39 cellular contexts compared by ENCODE assay signal in the genomic region with DNA sequence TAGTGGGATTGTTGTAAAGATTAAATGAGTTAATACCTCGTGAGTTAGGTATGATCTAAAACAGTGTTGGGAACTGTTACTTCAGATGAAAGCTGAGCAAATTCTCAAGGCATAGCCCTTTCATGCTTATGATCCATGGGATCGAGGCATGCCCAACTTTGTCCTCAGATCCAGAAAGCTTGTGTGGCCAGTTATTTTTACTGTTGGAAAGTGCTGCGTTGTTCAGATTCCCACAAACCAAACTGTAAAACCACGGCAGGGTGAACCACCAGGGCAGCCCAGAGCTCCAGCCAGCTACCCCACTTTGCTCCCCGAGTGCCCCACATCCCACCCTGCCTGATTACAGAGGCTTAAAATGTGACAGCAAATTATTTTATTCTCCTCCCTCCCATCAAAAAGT.
"Had no signal": no experiment of that assay in that cellular context is flagged by ENCODE, and none has a peak within 500 bp of the region (broad histone marks: within the 10 kb centered on the region; RNA-seq: fewer than 3 reads in every experiment).

No MANE protein-coding gene starts in this region.

- ATAC-seq: activated naive CD4-positive, alpha-beta T cell treated with anti-CD3 and anti-CD28 coated beads, Interleukin-2, amount 50 U/mL, for 72 hours; activated naive CD8-positive, alpha-beta T cell treated with anti-CD3 and anti-CD28 coated beads, Interleukin-2, amount 50 U/mL, for 24 hours; activated T-cell treated with anti-CD3 and anti-CD28 coated beads, Interleukin-2, amount 50 U/mL, for 4 hours; activated T-cell treated with anti-CD3 and anti-CD28 coated beads, Interleukin-2, amount 50 U/mL, for 72 hours; activated T-helper 17 cell treated with anti-CD3 and anti-CD28 coated beads, Interleukin-2, amount 50 U/mL, for 72 hours; body of pancreas had no signal

- H3K4me1 ChIP-seq: adrenal gland, ascending aorta, breast epithelium had no signal

- H3K9me3 Mint-ChIP-seq: activated naive CD4-positive, alpha-beta T cell treated with anti-CD3 and anti-CD28 coated beads, Interleukin-2, amount 10 ng/mL, durations not matched to agents 7 days and 5 days; activated naive CD4-positive, alpha-beta T cell treated with anti-CD3 and anti-CD28 coated beads, Interleukin-2, amount 50 U/mL, for 24 hours; activated naive CD8-positive, alpha-beta T cell treated with anti-CD3 and anti-CD28 coated beads for 36 hours; activated T-cell treated with anti-CD3 and anti-CD28 coated beads, Interleukin-2, amount 50 U/mL, for 4 hours; central memory CD8-positive, alpha-beta T cell had no signal

- H3K36me3 ChIP-seq: adrenal gland, ascending aorta, brain microvascular endothelial cell, breast epithelium, cardiac muscle cell had no signal

- DNase-seq: activated effector memory CD4-positive, alpha-beta T cell treated with anti-CD3 and anti-CD28 coated beads, Interleukin-2, amount 50 U/mL, for 16 hours; activated effector memory CD4-positive, alpha-beta T cell treated with Interleukin-2 at 50 U/mL for 16 hours; activated gamma-delta T cell; activated gamma-delta T cell treated with Interleukin-2 at 50 U/mL for 16 hours; activated naive CD4-positive, alpha-beta T cell; activated naive CD4-positive, alpha-beta T cell treated with anti-CD3 and anti-CD28 coated beads for 36 hours; activated naive CD4-positive, alpha-beta T cell treated with anti-CD3 and anti-CD28 coated beads, Interleukin-2, amount 10 ng/mL, durations not matched to agents 7 days and 5 days; activated naive CD4-positive, alpha-beta T cell treated with anti-CD3 and anti-CD28 coated beads, Interleukin-2, amount 50 U/mL, for 16 hours; activated naive CD4-positive, alpha-beta T cell treated with Interleukin-2 at 50 U/mL for 16 hours; activated naive CD8-positive, alpha-beta T cell treated with anti-CD3 and anti-CD28 coated beads for 36 hours; activated naive CD8-positive, alpha-beta T cell treated with anti-CD3 and anti-CD28 coated beads, Interleukin-2, amount 10 ng/mL, durations not matched to agents 7 days and 5 days; activated naive CD8-positive, alpha-beta T cell treated with anti-CD3 and anti-CD28 coated beads, Interleukin-2, amount 50 U/mL, for 24 hours; activated T-cell treated with anti-CD3 and anti-CD28 coated beads for 4 hours; activated T-cell treated with anti-CD3 and anti-CD28 coated beads, Interleukin-2, amount 50 U/mL, for 1 hour; activated T-cell treated with anti-CD3 and anti-CD28 coated beads, Interleukin-2, amount 50 U/mL, for 24 hours; activated T-cell treated with anti-CD3 and anti-CD28 coated beads, Interleukin-2, amount 50 U/mL, for 4 hours; activated T-cell treated with anti-CD3 and anti-CD28 coated beads, Interleukin-2, amount 50 U/mL, for 48 hours; activated T-cell treated with anti-CD3 and anti-CD28 coated beads, Interleukin-2, amount 50 U/mL, for 72 hours; adrenal gland; amniotic stem cell; amygdala; anterior cingulate cortex; aorta; body of pancreas; brain microvascular endothelial cell; caudate nucleus; central memory CD4-positive, alpha-beta T cell; cerebellar nuclear complex had no signal

- H3K4me3 Mint-ChIP-seq: activated naive CD4-positive, alpha-beta T cell treated with anti-CD3 and anti-CD28 coated beads for 36 hours; activated naive CD4-positive, alpha-beta T cell treated with anti-CD3 and anti-CD28 coated beads, Interleukin-2, amount 10 ng/mL, durations not matched to agents 7 days and 5 days; activated naive CD4-positive, alpha-beta T cell treated with anti-CD3 and anti-CD28 coated beads, Interleukin-2, amount 50 U/mL, for 24 hours; activated naive CD8-positive, alpha-beta T cell; activated naive CD8-positive, alpha-beta T cell treated with anti-CD3 and anti-CD28 coated beads for 36 hours; activated naive CD8-positive, alpha-beta T cell treated with anti-CD3 and anti-CD28 coated beads, Interleukin-2, amount 10 ng/mL, durations not matched to agents 7 days and 5 days; activated naive CD8-positive, alpha-beta T cell treated with anti-CD3 and anti-CD28 coated beads, Interleukin-2, amount 50 U/mL, for 24 hours; activated T-cell treated with anti-CD3 and anti-CD28 coated beads, Interleukin-2, amount 50 U/mL, for 24 hours; activated T-cell treated with anti-CD3 and anti-CD28 coated beads, Interleukin-2, amount 50 U/mL, for 4 hours; activated T-cell treated with anti-CD3 and anti-CD28 coated beads, Interleukin-2, amount 50 U/mL, for 72 hours; activated T-helper 1 cell treated with anti-CD3 and anti-CD28 coated beads, Interleukin-12 subunit alpha, Interleukin-12 subunit beta, Interleukin-2, Interleukin-4 antibody, amounts not matched to agents 30 ng/mL and 10 ng/mL and 1 ng/mL, durations not matched to agents 14 hours and 24 hours and 36 hours; activated T-helper 17 cell treated with anti-CD3 and anti-CD28 coated beads, Interleukin-2, amount 50 U/mL, for 72 hours; brain; central memory CD8-positive, alpha-beta T cell had no signal

- H3K27ac Mint-ChIP-seq: activated naive CD4-positive, alpha-beta T cell treated with anti-CD3 and anti-CD28 coated beads for 36 hours; activated naive CD4-positive, alpha-beta T cell treated with anti-CD3 and anti-CD28 coated beads, Interleukin-2, amount 10 ng/mL, durations not matched to agents 7 days and 5 days; activated naive CD4-positive, alpha-beta T cell treated with anti-CD3 and anti-CD28 coated beads, Interleukin-2, amount 50 U/mL, for 24 hours; activated naive CD4-positive, alpha-beta T cell treated with anti-CD3 and anti-CD28 coated beads, Interleukin-2, amount 50 U/mL, for 72 hours; activated naive CD8-positive, alpha-beta T cell; activated naive CD8-positive, alpha-beta T cell treated with anti-CD3 and anti-CD28 coated beads for 36 hours; activated naive CD8-positive, alpha-beta T cell treated with anti-CD3 and anti-CD28 coated beads, Interleukin-2, amount 10 ng/mL, durations not matched to agents 7 days and 5 days; activated naive CD8-positive, alpha-beta T cell treated with anti-CD3 and anti-CD28 coated beads, Interleukin-2, amount 50 U/mL, for 24 hours; activated T-cell treated with anti-CD3 and anti-CD28 coated beads, Interleukin-2, amount 50 U/mL, for 24 hours; activated T-cell treated with anti-CD3 and anti-CD28 coated beads, Interleukin-2, amount 50 U/mL, for 72 hours; activated T-helper 1 cell treated with anti-CD3 and anti-CD28 coated beads, Interleukin-12 subunit alpha, Interleukin-12 subunit beta, Interleukin-2, Interleukin-4 antibody, amounts not matched to agents 30 ng/mL and 10 ng/mL and 1 ng/mL, durations not matched to agents 14 hours and 24 hours and 36 hours; activated T-helper 17 cell treated with anti-CD3 and anti-CD28 coated beads, Interleukin-2, amount 50 U/mL, for 72 hours; activated T-helper 2 cell treated with anti-CD3 and anti-CD28 coated beads, Interferon-gamma antibody, Interleukin-2, Interleukin-4, amounts not matched to agents 10 μg/mL and 5 μg/mL and 100 μg/mL, durations not matched to agents 14 hours and 24 hours and 36 hours; brain had no signal

- H3K9me3 ChIP-seq: adrenal gland, ascending aorta, body of pancreas, breast epithelium had no signal

- H3K27me3 ChIP-seq: adrenal gland, ascending aorta, body of pancreas, brain microvascular endothelial cell, breast epithelium, cardiac muscle cell had no signal

- H3K27ac ChIP-seq: adrenal gland, ascending aorta, body of pancreas, brain microvascular endothelial cell, breast epithelium, cardiac muscle cell had no signal

- H3K4me3 ChIP-seq: adrenal gland, ascending aorta, body of pancreas, breast epithelium, cardiac muscle cell had no signal

- H3K4me1 Mint-ChIP-seq: activated naive CD4-positive, alpha-beta T cell treated with anti-CD3 and anti-CD28 coated beads, Interleukin-2, amount 10 ng/mL, durations not matched to agents 7 days and 5 days; activated naive CD4-positive, alpha-beta T cell treated with anti-CD3 and anti-CD28 coated beads, Interleukin-2, amount 50 U/mL, for 24 hours; activated naive CD8-positive, alpha-beta T cell treated with anti-CD3 and anti-CD28 coated beads for 36 hours; activated naive CD8-positive, alpha-beta T cell treated with anti-CD3 and anti-CD28 coated beads, Interleukin-2, amount 10 ng/mL, durations not matched to agents 7 days and 5 days; activated T-helper 17 cell treated with anti-CD3 and anti-CD28 coated beads, Interleukin-2, amount 50 U/mL, for 72 hours; central memory CD8-positive, alpha-beta T cell had no signal

- H3K36me3 Mint-ChIP-seq: activated naive CD4-positive, alpha-beta T cell treated with anti-CD3 and anti-CD28 coated beads, Interleukin-2, amount 10 ng/mL, durations not matched to agents 7 days and 5 days; activated naive CD4-positive, alpha-beta T cell treated with anti-CD3 and anti-CD28 coated beads, Interleukin-2, amount 50 U/mL, for 24 hours; activated naive CD4-positive, alpha-beta T cell treated with anti-CD3 and anti-CD28 coated beads, Interleukin-2, amount 50 U/mL, for 72 hours; activated naive CD8-positive, alpha-beta T cell; activated naive CD8-positive, alpha-beta T cell treated with anti-CD3 and anti-CD28 coated beads for 36 hours; activated naive CD8-positive, alpha-beta T cell treated with anti-CD3 and anti-CD28 coated beads, Interleukin-2, amount 10 ng/mL, durations not matched to agents 7 days and 5 days had no signal
